In genomic region chr7:100371561-100372171, GRCh38 we compare ENCODE assay signal across 12 cellular contexts. TPM values are rescaled to one million over a fixed set of nuclear protein-coding genes. Genes with fewer than 3 reads are reported as not detected.
DNase-seq lines count a peak whose midpoint lies in the region; ATAC-seq and TF ChIP-seq lines count a peak whose summit lies in the region.
"Had no signal": no experiment of that assay in that cellular context is flagged by ENCODE, and none has a peak within 500 bp of the region (broad histone marks: within the 10 kb centered on the region; RNA-seq: fewer than 3 reads in every experiment).

No MANE protein-coding gene starts in this region.

- H3K4me3 Mint-ChIP-seq in endothelial cell (ENCODE audit: unreplicated experiment), result no peak overlapping the region

- H3K9me3 ChIP-seq in DND-41 (ENCODE audit: insufficient read depth, low read length, severe bottlenecking) (no peaks in the 10 kb centered on the region), KOPT-K1 (ENCODE audit: insufficient read depth, low read length, poor library complexity, severe bottlenecking) (no peaks in the 10 kb centered on the region), psoas muscle (no peaks in the 10 kb centered on the region)
- H3K9me3 ChIP-seq: MG63, thoracic aorta had no signal

- H3K36me3 Mint-ChIP-seq in endothelial cell (ENCODE audit: low read depth, unreplicated experiment), result peaks cover 3% of the 10 kb centered on the region

- ATAC-seq in DND-41 (ENCODE audit: insufficient read depth, low read depth), result peak; percentile 15; the same call in 1 of the 3 replicates
- ATAC-seq in psoas muscle, result peak in 3 of 4 donors; percentile 3 to 7 (median 6)
- no peak for ATAC-seq in HG03280 (IDR thresholded peaks at IDR 0.05; ENCODE audit: unreplicated experiment)
- ATAC-seq in HG03565 (IDR thresholded peaks at IDR 0.05; ENCODE audit: unreplicated experiment), result no peak

- 60 to 83% (median 69%) methylated on average over 6 to 7 of the region's 7 CpGs for WGBS in psoas muscle, 3 donors

- no peak overlapping the region for H3K9ac ChIP-seq in DND-41 (ENCODE audit: low read depth, low read length)

- H3K79me2 ChIP-seq in DND-41 (ENCODE audit: insufficient read depth, low read length), result no peaks in the 10 kb centered on the region

- peaks cover 3% of the 10 kb centered on the region; the same call in 1 of the 2 replicates for H4K20me1 ChIP-seq in DND-41 (ENCODE audit: insufficient read depth, low read length)

- H3K4me1 ChIP-seq in DND-41 (ENCODE audit: insufficient read depth, low read length), result peaks cover 13% of the 10 kb centered on the region
- no peaks in the 10 kb centered on the region for H3K4me1 ChIP-seq in psoas muscle

- H3K9me3 Mint-ChIP-seq in endothelial cell (ENCODE audit: unreplicated experiment), result no peaks in the 10 kb centered on the region

- peaks cover 12% of the 10 kb centered on the region for H3K4me1 Mint-ChIP-seq in endothelial cell (ENCODE audit: unreplicated experiment)

- H3K36me3 ChIP-seq in DND-41 (ENCODE audit: insufficient read depth, low read length), result peaks cover 20% of the 10 kb centered on the region
- peaks cover 27% of the 10 kb centered on the region for H3K36me3 ChIP-seq in KOPT-K1 (ENCODE audit: insufficient read depth, low read length)
- H3K36me3 ChIP-seq in psoas muscle (ENCODE audit: insufficient read depth in 1 of 2, low read depth in 1 of 2), result peaks cover 0 to 25% of the 10 kb centered on the region in 2 donors
- H3K36me3 ChIP-seq: MG63 had no signal

- no peak for DNase-seq in DND-41
- no peak for DNase-seq in endothelial cell (ENCODE audit: low spot score)
- peak in 1 of 2 donors; percentile 52 for DNase-seq in psoas muscle
- DNase-seq in CD1c-positive myeloid dendritic cell (ENCODE audit: extremely low spot score), result no peak
- DNase-seq: MG63, NCI-H2171 treated with DMSO at 0.1 percent for 48 hours, PC-9 had no signal

- intact Hi-C loops in psoas muscle (cut with DNase I), result no loop called here

- no peak for TF ChIP-seq CTCF in DND-41 (IDR thresholded peaks at IDR 0.05; ENCODE audit: borderline replicate concordance, extremely low read depth, low read length, poor library complexity, severe bottlenecking)
- TF ChIP-seq CTCF in endothelial cell (IDR thresholded peaks at IDR 0.05; ENCODE audit: unreplicated experiment), result no peak
- TF ChIP-seq CTCF in psoas muscle (IDR thresholded peaks at IDR 0.05), result no peak

- H3K4me3 ChIP-seq in DND-41 (ENCODE audit: low read depth in 1 of 2, low read length in 2 of 2), result no peak overlapping the region
- no peak overlapping the region for H3K4me3 ChIP-seq in psoas muscle
- H3K4me3 ChIP-seq: MG63, PC-9, thoracic aorta had no signal

- no peak overlapping the region for H2AFZ ChIP-seq in DND-41 (ENCODE audit: low read depth, low read length)
- H2AFZ ChIP-seq: PC-9 had no signal

- H3K27me3 Mint-ChIP-seq in endothelial cell (ENCODE audit: unreplicated experiment), result peaks cover 17% of the 10 kb centered on the region

- H3K4me2 ChIP-seq in DND-41 (ENCODE audit: insufficient read depth, low read length), result no peak overlapping the region
- H3K4me2 ChIP-seq: PC-9 had no signal

- H3K27ac Mint-ChIP-seq in endothelial cell (ENCODE audit: unreplicated experiment), result peak overlapping the region; percentile 77

- peak overlapping the region; percentile 58; the same call in 1 of the 2 replicates for H3K27ac ChIP-seq in DND-41 (ENCODE audit: low read length)
- H3K27ac ChIP-seq in KOPT-K1 (ENCODE audit: low read depth, low read length, poor library complexity, severe bottlenecking), result peak overlapping the region; percentile 89
- H3K27ac ChIP-seq in psoas muscle, result no peak overlapping the region
- H3K27ac ChIP-seq: PC-9 had no signal

- H3K27me3 ChIP-seq in DND-41 (ENCODE audit: insufficient read depth, low read length, poor library complexity), result no peaks in the 10 kb centered on the region
- H3K27me3 ChIP-seq in psoas muscle (ENCODE audit: insufficient read depth in 3 of 3, low read length in 2 of 3), result no peaks in the 10 kb centered on the region
- H3K27me3 ChIP-seq: MG63 had no signal

RNA-seq across cellular contexts. Expression of gene PILRA, which starts 1.6 kb away (rescaled TPM):
- total RNA-seq in endothelial cell (ENCODE audit: unreplicated experiment) (4.2 TPM), psoas muscle (1 to 10 TPM; 2.1 to 2.7 (median 2.3) TPM)
- 1 to 10 TPM in 2 of 3 donors, under 1 TPM in 1; 0.93 to 2.8 (median 1.6) TPM for polyA plus RNA-seq in psoas muscle
- total RNA-seq: dermis microvascular lymphatic vessel endothelial cell had no signal

RNA-seq across cellular contexts. Expression of gene PILRB, which starts 13.7 kb away (rescaled TPM):
- total RNA-seq in endothelial cell (ENCODE audit: unreplicated experiment) (40.1 TPM), psoas muscle (10 to 100 TPM; 11.3 to 19.2 (median 13.4) TPM)
- 10 to 100 TPM; 11.2 to 17.9 (median 16.4) TPM for polyA plus RNA-seq in psoas muscle

RNA-seq across cellular contexts. Expression of gene ZCWPW1, which starts 56.8 kb away (rescaled TPM):
- total RNA-seq in endothelial cell (ENCODE audit: unreplicated experiment) (2.2 TPM), psoas muscle (1 to 10 TPM; 3.5 to 5.6 (median 3.7) TPM)
- 10 to 100 TPM in 1 of 3 donors, 1 to 10 TPM in 2; 5.5 to 13.2 (median 5.9) TPM for polyA plus RNA-seq in psoas muscle

RNA-seq across cellular contexts. Expression of gene MEPCE, which starts 58.0 kb away (rescaled TPM):
- 30.5 TPM for total RNA-seq in endothelial cell (ENCODE audit: unreplicated experiment)
- total RNA-seq in psoas muscle, result 10 to 100 TPM; 27.2 to 41.5 (median 36.9) TPM
- polyA plus RNA-seq in psoas muscle, result 10 to 100 TPM; 28.7 to 40.5 (median 29.5) TPM

Comparison
In these comparisons a context has a peak if more than half of its experiments do, and no peak if none do; other contexts are left out.
1. ATAC-seq: peak in DND-41 (single experiment) and psoas muscle (3 of 4); none in HG03280 (single experiment) and HG03565 (single experiment).